In the genomic region with DNA sequence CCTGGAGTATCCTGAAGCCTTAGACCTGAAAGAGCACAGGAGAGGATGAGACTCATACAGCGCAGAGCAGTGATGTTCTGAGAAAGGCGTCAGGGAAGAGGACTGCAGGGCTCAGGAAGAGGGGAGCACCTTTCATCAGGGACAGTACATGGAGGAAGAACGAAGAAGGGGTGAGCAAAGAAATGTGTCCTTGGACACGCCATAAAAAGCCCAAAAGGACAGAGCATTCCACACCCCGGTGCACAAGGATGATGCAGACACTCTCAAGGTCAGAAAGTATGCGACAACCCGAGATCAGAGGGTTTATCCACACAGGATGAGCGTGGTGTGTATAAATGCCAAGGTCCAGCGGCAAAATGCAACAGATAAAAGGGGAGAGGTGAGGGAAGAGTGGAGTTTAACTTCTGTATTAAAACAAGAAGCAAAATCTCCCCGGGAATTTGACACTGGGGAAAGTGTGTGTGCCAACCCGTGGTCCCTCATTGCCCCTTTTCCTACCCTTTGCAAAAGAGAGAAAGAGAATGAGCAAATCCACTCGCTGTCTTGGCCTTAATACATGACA, we compare ENCODE assay signal across 22 cellular contexts.
"Had no signal": no experiment of that assay in that cellular context is flagged by ENCODE, and none has a peak within 500 bp of the region (broad histone marks: within the 10 kb centered on the region; RNA-seq: fewer than 3 reads in every experiment).

No MANE protein-coding gene starts in this region.

- H3K4me3 ChIP-seq: ascending aorta, breast epithelium, esophagus muscularis mucosa, lung, thyroid gland had no signal

- DNase-seq: activated CD4-positive, alpha-beta T cell treated with anti-CD3 and anti-CD28 coated beads, Interleukin-2, amount 50 U/mL, for 1 hour; activated CD4-positive, CD25-positive, alpha-beta regulatory T cell treated with anti-CD3 and anti-CD28 coated beads, Interleukin-2, amount 50 U/mL, for 72 hours; activated CD8-positive, alpha-beta memory T cell treated with anti-CD3 and anti-CD28 coated beads, Interleukin-2, amount 50 U/mL, for 4 hours; activated naive CD4-positive, alpha-beta T cell treated with anti-CD3 and anti-CD28 coated beads for 36 hours; activated T-cell treated with anti-CD3 and anti-CD28 coated beads, Interleukin-2, amount 50 U/mL, for 4 hours; cortex of kidney; effector CD8-positive, alpha-beta T cell; left cardiac atrium; nephron progenitor cell; posterior cingulate gyrus; retina; stimulated activated CD4-positive, alpha-beta T cell treated with anti-CD3 and anti-CD28 coated beads, Interleukin-12 subunit alpha, Interleukin-12 subunit beta, amount 100 ng/mL, for 4 hours; stimulated activated CD4-positive, alpha-beta T cell treated with anti-CD3 and anti-CD28 coated beads, Interleukin-1b, Interleukin-23, amount 100 ng/mL, for 48 hours; stimulated activated CD8-positive, alpha-beta memory T cell treated with anti-CD3 and anti-CD28 coated beads, Interleukin-4, amount 100 ng/mL, for 48 hours; stimulated activated naive CD4-positive, alpha-beta T cell treated with Interleukin-2 at 50 U/mL for 16 hours; T-helper 1 cell; T-helper 9 cell; thyroid gland had no signal

- H3K27me3 ChIP-seq: ascending aorta, breast epithelium, esophagus muscularis mucosa, thyroid gland had no signal

- H3K36me3 ChIP-seq: breast epithelium, thyroid gland had no signal

- H3K4me1 ChIP-seq: breast epithelium had no signal

- ATAC-seq: activated T-cell treated with anti-CD3 and anti-CD28 coated beads, Interleukin-2, amount 50 U/mL, for 4 hours; left cardiac atrium had no signal

- H3K9me3 ChIP-seq: ascending aorta, breast epithelium, esophagus muscularis mucosa, thyroid gland had no signal

- H3K27ac ChIP-seq: breast epithelium, esophagus muscularis mucosa, thyroid gland had no signal
